In the genomic region with DNA sequence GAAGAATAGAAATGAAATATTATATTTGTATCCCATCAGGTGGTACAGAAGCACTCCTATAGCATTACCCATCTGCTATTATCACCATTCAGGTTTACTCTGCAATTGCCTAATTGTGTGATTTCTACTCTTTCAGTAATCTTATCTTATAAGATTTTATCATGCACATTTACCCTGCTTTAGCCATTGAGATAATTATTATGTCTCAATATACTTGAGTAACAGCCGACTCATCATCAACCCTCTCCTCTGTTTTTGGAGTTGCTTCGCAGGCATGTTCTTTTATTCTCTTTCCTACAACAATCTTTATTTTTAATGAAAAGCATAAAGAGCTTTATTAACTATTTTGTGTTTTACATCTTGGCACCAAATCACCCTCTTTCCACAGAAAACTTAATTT, we compare ENCODE assay signal across 21 cellular contexts.
DNase-seq lines count a peak whose midpoint lies in the region; ATAC-seq and TF ChIP-seq lines count a peak whose summit lies in the region.
"Had no signal": no experiment of that assay in that cellular context is flagged by ENCODE, and none has a peak within 500 bp of the region (broad histone marks: within the 10 kb centered on the region; RNA-seq: fewer than 3 reads in every experiment).

No MANE protein-coding gene starts in this region.

- BruUV-seq in mammary epithelial cell (replicated peaks; lab: Mats Ljungman, UMichigan): no TSS peak
- no TSS peak for BruUV-seq in MCF 10A (replicated peaks; lab: Mats Ljungman, UMichigan)

- no peak overlapping the region for H3K9ac ChIP-seq in mammary epithelial cell (ENCODE audit: insufficient read depth, low read length)

- no peak for TF ChIP-seq CTCF in mammary epithelial cell (conservative IDR thresholded peaks at IDR 0.05 in 1 of 2, IDR thresholded peaks at IDR 0.05 in 1 of 2; ENCODE audit: extremely low read depth in 1 of 2, insufficient read depth in 1 of 2, low read depth in 1 of 2, low read length in 2 of 2)
- TF ChIP-seq CTCF in MCF 10A (IDR thresholded peaks at IDR 0.05; ENCODE audit: unreplicated experiment): no peak
- no peak for TF ChIP-seq CTCF in epithelial cell of esophagus (IDR thresholded peaks at IDR 0.05; ENCODE audit: insufficient read depth, low read depth, low read length, missing control alignments)

- dilution Hi-C loops in mammary epithelial cell (cut with HindIII; ENCODE audit: low sequenced_read_pairs): no loop called here

- no peak overlapping the region for H3K27ac ChIP-seq in mammary epithelial cell (ENCODE audit: insufficient read depth, low read depth, low read length)
- H3K27ac ChIP-seq: SJCRH30 had no signal

- no peaks in the 10 kb centered on the region for H3K27me3 ChIP-seq in mammary epithelial cell (ENCODE audit: insufficient read depth, low read length)
- H3K27me3 ChIP-seq: MG63, SJCRH30 had no signal

- 75% methylated on average over 2 of the region's 2 CpGs for WGBS in mammary epithelial cell (ENCODE audit: low coverage, missing lambda C conversion rate)

- no peaks in the 10 kb centered on the region for H3K36me3 ChIP-seq in mammary epithelial cell (ENCODE audit: insufficient read depth, low read length)
- H3K36me3 ChIP-seq: MG63, SJCRH30 had no signal

- CTCF ChIA-PET in mammary epithelial cell (lab: Charles Lee; ENCODE audit: low non-redundant PET): no interaction called here
- CTCF ChIA-PET in MCF 10A (lab: Yijun Ruan, JAX): interaction anchor here (1.2 kb wide), 1 partner anchor 11 kb away, joined by 3 read pairs; no protein-coding TSS in a partner anchor

- H2AFZ ChIP-seq in mammary epithelial cell (ENCODE audit: low read depth, low read length): no peak overlapping the region

- ATAC-seq in HG03025 (IDR thresholded peaks at IDR 0.05; ENCODE audit: low FRiP score, unreplicated experiment): no peak
- no peak for ATAC-seq in HG03354 (IDR thresholded peaks at IDR 0.05; ENCODE audit: poor library complexity, severe bottlenecking, unreplicated experiment)
- no peak for ATAC-seq in HG02884 (IDR thresholded peaks at IDR 0.05; ENCODE audit: unreplicated experiment)
- ATAC-seq: CD8-positive, alpha-beta T cell; Panc1 had no signal

- in situ Hi-C loops in mammary epithelial cell (cut with MboI; ENCODE audit: low sequenced_read_pairs in 2 of 2): no loop called here

- intact Hi-C loops in mammary epithelial cell (cut with micrococcal nuclease) (no loop called here), MCF 10A (cut with micrococcal nuclease) (no loop called here)

- H3K9me3 ChIP-seq in mammary epithelial cell (replicated peaks; ENCODE audit: insufficient read depth, low read length): no peaks in the 10 kb centered on the region
- H3K9me3 ChIP-seq: MG63 had no signal

- no peaks in the 10 kb centered on the region for H4K20me1 ChIP-seq in mammary epithelial cell (ENCODE audit: insufficient read depth, low read length)

- no peak overlapping the region for H3K27ac Mint-ChIP-seq in MCF 10A (ENCODE audit: low read depth, unreplicated experiment)
- H3K27ac Mint-ChIP-seq: CD8-positive, alpha-beta T cell had no signal

- H3K9me3 Mint-ChIP-seq in MCF 10A (ENCODE audit: unreplicated experiment): no peaks in the 10 kb centered on the region
- H3K9me3 Mint-ChIP-seq: CD8-positive, alpha-beta T cell had no signal

- H3K4me1 ChIP-seq in mammary epithelial cell (ENCODE audit: insufficient read depth, low read length): peaks cover 19% of the 10 kb centered on the region

- no peaks in the 10 kb centered on the region for H3K4me1 Mint-ChIP-seq in MCF 10A (ENCODE audit: insufficient read depth, unreplicated experiment)

- H3K79me2 ChIP-seq in mammary epithelial cell (ENCODE audit: insufficient read depth, low read length): no peaks in the 10 kb centered on the region

- H3K4me2 ChIP-seq in mammary epithelial cell (ENCODE audit: insufficient read depth, low read depth, low read length): no peak overlapping the region

- no peak overlapping the region for H3K4me3 Mint-ChIP-seq in MCF 10A (ENCODE audit: unreplicated experiment)
- H3K4me3 Mint-ChIP-seq: CD8-positive, alpha-beta T cell had no signal

- POLR2A ChIA-PET in MCF 10A (lab: Yijun Ruan, JAX): interaction anchor here (0.6 to 0.7 kb wide), 2 partner anchors 11 to 41 kb away, joined by 3 read pairs; no protein-coding TSS in a partner anchor

- H3K27me3 Mint-ChIP-seq in MCF 10A (ENCODE audit: insufficient read depth, unreplicated experiment): no peaks in the 10 kb centered on the region

- DNase-seq in mammary epithelial cell (peak; percentile 50), MCF 10A (ENCODE audit: unreplicated experiment) (no peak), NCI-H69 (lab: John Stamatoyannopoulos, UW) (peak; percentile 78), epithelial cell of esophagus (ENCODE audit: low read depth) (peak; percentile 51)
- no peak for DNase-seq in stimulated activated naive CD4-positive, alpha-beta T cell (lab: John Stamatoyannopoulos, UW)
- DNase-seq: AML-193; C1 segment of cervical spinal cord; CD8-positive, alpha-beta T cell; DMS153; Karpas-422; MG63; NCI-H1048; NCI-H1417 treated with DMSO at 0.1 percent for 48 hours; NCI-H1930; NCI-H446 treated with DMSO at 0.1 percent for 48 hours; NCI-H526 treated with DMSO at 0.1 percent for 48 hours; SJCRH30 had no signal

- no peak overlapping the region for H3K4me3 ChIP-seq in mammary epithelial cell (replicated peaks in 1 of 3; ENCODE audit: insufficient read depth in 1 of 3, low read depth in 2 of 3, low read length in 3 of 3)
- H3K4me3 ChIP-seq in epithelial cell of esophagus (ENCODE audit: low read length): no peak overlapping the region
- H3K4me3 ChIP-seq: MG63, SJCRH30 had no signal

- H3K36me3 Mint-ChIP-seq in MCF 10A (ENCODE audit: insufficient read depth, unreplicated experiment): no peaks in the 10 kb centered on the region
- H3K36me3 Mint-ChIP-seq: CD8-positive, alpha-beta T cell had no signal

Comparison
In these comparisons a context has a peak if more than half of its experiments do, and no peak if none do; other contexts are left out.
1. DNase-seq: peak in mammary epithelial cell (single experiment), NCI-H69 (single experiment) and epithelial cell of esophagus (single experiment); none in MCF 10A (single experiment) and stimulated activated naive CD4-positive, alpha-beta T cell (0 of 6).